19 cellular contexts compared by ENCODE assay signal in the genomic region with DNA sequence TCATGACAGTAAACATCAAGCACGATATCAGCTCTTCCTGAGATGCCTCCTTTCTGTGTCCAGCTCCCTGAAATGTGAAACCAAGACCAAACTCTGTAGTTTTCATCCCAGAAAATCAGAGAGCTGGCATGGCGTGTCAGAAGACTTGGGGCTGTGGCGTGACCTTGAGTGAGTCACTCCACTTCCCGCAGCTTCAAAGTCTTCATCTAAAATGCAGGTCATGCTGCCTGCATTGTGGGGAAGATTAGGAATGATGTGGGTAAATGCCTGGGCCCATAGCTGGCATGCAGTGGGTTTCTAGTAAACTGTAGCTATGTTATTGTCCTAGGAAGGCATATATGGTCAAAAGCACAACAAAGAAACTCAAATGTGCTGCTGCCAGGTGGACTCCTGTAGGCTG. TPM values are rescaled to one million over a fixed set of nuclear protein-coding genes. Genes with fewer than 3 reads are reported as not detected.
A peak's percentile ranks its signal among the peaks of the same experiment; 100 is the strongest.
DNase-seq lines count a peak whose midpoint lies in the region; ATAC-seq, FAIRE-seq and TF ChIP-seq lines count a peak whose summit lies in the region.
"Had no signal": no experiment of that assay in that cellular context is flagged by ENCODE, and none has a peak within 500 bp of the region (broad histone marks: within the 10 kb centered on the region; RNA-seq: fewer than 3 reads in every experiment).

No MANE protein-coding gene starts in this region.

- H3K9me3 ChIP-seq in Panc1 (ENCODE audit: control insufficient read depth, insufficient read depth, low read depth, low read length) (no peaks in the 10 kb centered on the region; the same call in 1 of the 2 replicates), endothelial cell of umbilical vein (replicated peaks; ENCODE audit: control insufficient read depth, insufficient read depth, low read length) (no peaks in the 10 kb centered on the region), tibial nerve (peaks cover 0 to 3% (median 0%) of the 10 kb centered on the region in 4 donors), Caco-2 (no peaks in the 10 kb centered on the region)

- H3K4me1 ChIP-seq in Panc1 (ENCODE audit: control insufficient read depth, insufficient read depth, low read length) = no peaks in the 10 kb centered on the region
- H3K4me1 ChIP-seq in endothelial cell of umbilical vein (ENCODE audit: control insufficient read depth, extremely low read depth, insufficient read depth, low read length) = peaks cover 22% of the 10 kb centered on the region
- H3K4me1 ChIP-seq in tibial nerve = no peaks in the 10 kb centered on the region
- H3K4me1 ChIP-seq in Caco-2 = no peaks in the 10 kb centered on the region
- H3K4me1 ChIP-seq: spleen, transverse colon had no signal

- H3K36me3 ChIP-seq in Panc1 (ENCODE audit: control insufficient read depth, insufficient read depth, low read length) (no peaks in the 10 kb centered on the region), endothelial cell of umbilical vein (ENCODE audit: control insufficient read depth in 2 of 2, extremely low read depth in 1 of 2, insufficient read depth in 2 of 2, low read length in 2 of 2) (no peaks in the 10 kb centered on the region), tibial nerve (peaks cover 0 to 56% (median 0%) of the 10 kb centered on the region in 3 donors), Caco-2 (ENCODE audit: control insufficient read depth, insufficient read depth, low read length) (no peaks in the 10 kb centered on the region)

- POLR2A ChIA-PET in Panc1 (lab: Charles Lee) = no interaction called here
- POLR2A ChIA-PET in endothelial cell of umbilical vein (lab: Charles Lee) = interaction anchor here (0.6 to 1.4 kb wide), 2 partner anchors 14 to 248 kb away, joined by 4 read pairs; no protein-coding TSS in a partner anchor
- POLR2A ChIA-PET in Caco-2 (lab: Charles Lee) = no interaction called here

- no peak for TF ChIP-seq CTCF in Panc1 (IDR thresholded peaks at IDR 0.05)
- TF ChIP-seq CTCF in endothelial cell of umbilical vein (IDR thresholded peaks at IDR 0.05; ENCODE audit: extremely low read depth in 1 of 2, insufficient read depth in 1 of 2, low read depth in 1 of 2, low read length in 2 of 2) = no peak
- TF ChIP-seq CTCF in tibial nerve (IDR thresholded peaks at IDR 0.05) = no peak
- no peak for TF ChIP-seq CTCF in Caco-2 (IDR thresholded peaks at IDR 0.05; ENCODE audit: insufficient read depth in 1 of 2, low read depth in 1 of 2, low read length in 1 of 2, severe bottlenecking in 1 of 2, unreplicated experiment in 1 of 2)

- no peak overlapping the region for H3K27ac Mint-ChIP-seq in Caco-2 (ENCODE audit: unreplicated experiment)
- H3K27ac Mint-ChIP-seq: activated naive CD8-positive, alpha-beta T cell treated with anti-CD3 and anti-CD28 coated beads for 36 hours; dendritic cell treated with granulocyte-macrophage colony-stimulating factor and Interleukin-4, amounts not matched to agents 40 ng/mL and 50 ng/mL, for 4 days; nephron progenitor cell had no signal

- DNase-seq in GM04503 (ENCODE audit: low read depth) (peak; percentile 21), Panc1 (ENCODE audit: low read depth, low spot score) (no peak), endothelial cell of umbilical vein (ENCODE audit: low read depth, low spot score) (peak; percentile 60), renal cortical epithelial cell (ENCODE audit: low read depth) (peak; percentile 94), tibial nerve (ENCODE audit: low spot score in 2 of 2) (no peak), Caco-2 (no peak)
- DNase-seq: activated CD8-positive, alpha-beta memory T cell treated with anti-CD3 and anti-CD28 coated beads, Interleukin-2, amount 50 U/mL, for 4 hours; activated naive CD8-positive, alpha-beta T cell treated with anti-CD3 and anti-CD28 coated beads for 36 hours; NCI-H187; NCI-H748 treated with DMSO at 0.1 percent for 48 hours; nephron progenitor cell; SHP77; spleen; transverse colon had no signal

- no peak for TF ChIP-seq EP300 in tibial nerve (IDR thresholded peaks at IDR 0.05)

- H3K9me1 ChIP-seq in endothelial cell of umbilical vein (replicated peaks; ENCODE audit: control insufficient read depth, extremely low read depth, insufficient read depth, low read length) = no peaks in the 10 kb centered on the region

- in situ Hi-C loops in Panc1 (cut with HindIII; ENCODE audit: low pct_unique_long_range_greater_than_20kb, low sequenced_read_pairs) = no loop called here

- 84 to 91% methylated on average over 4 of the region's 4 CpGs for WGBS in tibial nerve, 2 donors

- no peaks in the 10 kb centered on the region for H4K20me1 ChIP-seq in endothelial cell of umbilical vein (replicated peaks; ENCODE audit: control insufficient read depth, extremely low read depth, insufficient read depth, low read length)

- TF ChIP-seq POLR2A in endothelial cell of umbilical vein (IDR thresholded peaks at IDR 0.05; ENCODE audit: low read depth, low read length) (no peak), tibial nerve (IDR thresholded peaks at IDR 0.05) (no peak)

- H3K4me3 ChIP-seq in Panc1 (ENCODE audit: low read depth in 2 of 2, low read length in 2 of 2) (no peak overlapping the region), endothelial cell of umbilical vein (replicated peaks in 1 of 3; ENCODE audit: insufficient read depth in 1 of 3, low read depth in 1 of 3, low read length in 3 of 3) (no peak overlapping the region), tibial nerve (no peak overlapping the region), Caco-2 (ENCODE audit: low read depth, low read length) (no peak overlapping the region)
- H3K4me3 ChIP-seq: spleen, transverse colon had no signal

- peak overlapping the region; percentile 11 for H3K9ac ChIP-seq in endothelial cell of umbilical vein (replicated peaks; ENCODE audit: extremely low read depth, insufficient read depth, low read length)

- H2AFZ ChIP-seq in endothelial cell of umbilical vein (ENCODE audit: low read depth, low read length) = peak overlapping the region; percentile 16

- H3K9me3 Mint-ChIP-seq in Caco-2 (ENCODE audit: unreplicated experiment) = no peaks in the 10 kb centered on the region

- dilution Hi-C loops in endothelial cell of umbilical vein (cut with MboI; ENCODE audit: extremely low pct_ligation_motif_present, low sequenced_read_pairs) = no loop called here

- intact Hi-C loops in Panc1 (cut with micrococcal nuclease; ENCODE audit: unreplicated experiment) (no loop called here), endothelial cell of umbilical vein (cut with micrococcal nuclease) (loop anchor here (1.0 to 2.0 kb wide), 2 partner anchors 12 to 34 kb away; no protein-coding TSS in a partner anchor), Caco-2 (cut with micrococcal nuclease; ENCODE audit: unreplicated experiment) (no loop called here)

- H3K79me2 ChIP-seq in endothelial cell of umbilical vein (ENCODE audit: control insufficient read depth, insufficient read depth, low read length) = no peaks in the 10 kb centered on the region

- no peak overlapping the region for H3K4me3 Mint-ChIP-seq in Caco-2 (ENCODE audit: unreplicated experiment)
- H3K4me3 Mint-ChIP-seq: activated naive CD8-positive, alpha-beta T cell treated with anti-CD3 and anti-CD28 coated beads for 36 hours; dendritic cell treated with granulocyte-macrophage colony-stimulating factor and Interleukin-4, amounts not matched to agents 40 ng/mL and 50 ng/mL, for 4 days; nephron progenitor cell had no signal

- H3K4me1 Mint-ChIP-seq in Caco-2 (ENCODE audit: low read depth, unreplicated experiment) = peaks cover 4% of the 10 kb centered on the region
- H3K4me1 Mint-ChIP-seq: activated naive CD8-positive, alpha-beta T cell treated with anti-CD3 and anti-CD28 coated beads for 36 hours; nephron progenitor cell had no signal

- CTCF ChIA-PET in Panc1 (lab: Charles Lee) = interaction anchor here (0.6 to 2.0 kb wide), 4 partner anchors 14 to 107 kb away, joined by 3 to 9 read pairs (median 7); no protein-coding TSS in a partner anchor
- CTCF ChIA-PET in endothelial cell of umbilical vein (lab: Charles Lee) = interaction anchor here (1.0 to 9.0 kb wide), 12 partner anchors 9 to 168 kb away, joined by 3 to 177 read pairs (median 8); partner anchors contain the start of gene OAS1
- CTCF ChIA-PET in Caco-2 (lab: Charles Lee) = interaction anchor here (1.4 kb wide), 1 partner anchor 14 kb away, joined by 8 read pairs; no protein-coding TSS in a partner anchor

- peaks cover 12% of the 10 kb centered on the region for H3K27me3 Mint-ChIP-seq in Caco-2 (ENCODE audit: insufficient read depth, unreplicated experiment)
- H3K27me3 Mint-ChIP-seq: activated naive CD8-positive, alpha-beta T cell treated with anti-CD3 and anti-CD28 coated beads for 36 hours; dendritic cell treated with granulocyte-macrophage colony-stimulating factor and Interleukin-4, amounts not matched to agents 40 ng/mL and 50 ng/mL, for 4 days had no signal

- no peaks in the 10 kb centered on the region for H3K36me3 Mint-ChIP-seq in Caco-2 (ENCODE audit: insufficient read depth, unreplicated experiment)

- H3K27ac ChIP-seq in Panc1 (ENCODE audit: low read length) (no peak overlapping the region), endothelial cell of umbilical vein (ENCODE audit: insufficient read depth, low read depth, low read length) (peak overlapping the region; percentile 26), tibial nerve (no peak overlapping the region)
- H3K27ac ChIP-seq: spleen, transverse colon had no signal

- peak; percentile 94 for FAIRE-seq in endothelial cell of umbilical vein (lab: Jason Lieb, UNC)
- FAIRE-seq: GM18507 had no signal

- H3K27me3 ChIP-seq in Panc1 (ENCODE audit: control insufficient read depth, insufficient read depth, low read length) (peaks cover 33% of the 10 kb centered on the region), endothelial cell of umbilical vein (ENCODE audit: control insufficient read depth in 2 of 2, insufficient read depth in 2 of 2, low read length in 2 of 2) (no peaks in the 10 kb centered on the region), tibial nerve (no peaks in the 10 kb centered on the region), Caco-2 (replicated peaks; ENCODE audit: control insufficient read depth, insufficient read depth, low read length) (no peaks in the 10 kb centered on the region; the same call in 1 of the 2 replicates)
- H3K27me3 ChIP-seq: spleen, transverse colon had no signal

- no TSS peak for BruUV-seq in Panc1 (replicated peaks; lab: Mats Ljungman, UMichigan)
- BruUV-seq in endothelial cell of umbilical vein (replicated peaks; lab: Mats Ljungman, UMichigan) = no TSS peak
- BruUV-seq in Caco-2 (replicated peaks; lab: Mats Ljungman, UMichigan) = no TSS peak

- ATAC-seq in Panc1 (peak; percentile 42; the same call in 1 of the 2 replicates), HG02970 (IDR thresholded peaks at IDR 0.05; ENCODE audit: low FRiP score, unreplicated experiment) (no peak), HG03565 (IDR thresholded peaks at IDR 0.05; ENCODE audit: unreplicated experiment) (no peak)
- ATAC-seq: left lobe of liver had no signal

- peak overlapping the region; percentile 1 for H3K4me2 ChIP-seq in endothelial cell of umbilical vein (ENCODE audit: insufficient read depth, low read length)

RNA-seq across cellular contexts. Expression of gene OAS2, which starts 28.8 kb away (rescaled TPM):
- total RNA-seq in Panc1 (2021; ENCODE audit: unreplicated experiment) (2.7 TPM), endothelial cell of umbilical vein (2.4 and 3.1 TPM in 2 replicates), renal cortical epithelial cell (0.30 and 3.8 TPM in 2 replicates), tibial nerve (10 to 100 TPM in 1 of 4 donors, 1 to 10 TPM in 3; 3.1 to 28.4 (median 6.3) TPM), Caco-2 (2022) (0.25 TPM in 1 of 2 replicates, not detected in the other)
- 0.73 TPM for polyA plus RNA-seq in Panc1 (2012; ENCODE audit: insufficient read length)
- polyA plus RNA-seq in endothelial cell of umbilical vein = 1.3 and 1.7 TPM in 2 replicates
- polyA plus RNA-seq in endothelial cell of umbilical vein (2011; cell fraction: cytosol; rRNA removed) = 1.5 and 1.6 TPM in 2 replicates
- polyA plus RNA-seq in endothelial cell of umbilical vein (2011; cell fraction: nucleus; rRNA removed) = 1.0 and 1.4 TPM in 2 replicates
- 5.5 and 6.4 TPM in 2 replicates for polyA plus RNA-seq in endothelial cell of umbilical vein (2012)
- polyA minus RNA-seq in endothelial cell of umbilical vein = 4.2 and 5.3 TPM in 2 replicates
- polyA minus RNA-seq in endothelial cell of umbilical vein (2011; cell fraction: cytosol; rRNA and poly(A)+ RNA removed) = not detected
- polyA minus RNA-seq in endothelial cell of umbilical vein (2011; cell fraction: nucleus; rRNA and poly(A)+ RNA removed) = 1.9 and 2.5 TPM in 2 replicates

RNA-seq across cellular contexts. Expression of gene DTX1, which starts 49.4 kb away (rescaled TPM):
- 0.44 TPM for total RNA-seq in Panc1 (2021; ENCODE audit: unreplicated experiment)
- 1.4 TPM for polyA plus RNA-seq in Panc1 (2012; ENCODE audit: insufficient read length)
- total RNA-seq in endothelial cell of umbilical vein = 0.14 and 0.22 TPM in 2 replicates
- polyA plus RNA-seq in endothelial cell of umbilical vein = 0.06 and 0.11 TPM in 2 replicates
- polyA plus RNA-seq in endothelial cell of umbilical vein (2011; cell fraction: cytosol; rRNA removed) = 0.04 and 0.08 TPM in 2 replicates
- polyA plus RNA-seq in endothelial cell of umbilical vein (2011; cell fraction: nucleus; rRNA removed) = 0.04 and 0.10 TPM in 2 replicates
- 0.08 and 0.42 TPM in 2 replicates for polyA plus RNA-seq in endothelial cell of umbilical vein (2012)
- polyA minus RNA-seq in endothelial cell of umbilical vein = 0.19 TPM in 1 of 2 replicates, not detected in the other
- polyA minus RNA-seq in endothelial cell of umbilical vein (2011; cell fraction: cytosol; rRNA and poly(A)+ RNA removed) = not detected
- polyA minus RNA-seq in endothelial cell of umbilical vein (2011; cell fraction: nucleus; rRNA and poly(A)+ RNA removed) = 0.48 TPM in 1 of 2 replicates, not detected in the other
- total RNA-seq in renal cortical epithelial cell = 0.35 TPM in 1 of 2 replicates, not detected in the other
- total RNA-seq in tibial nerve = 10 to 100 TPM; 17.3 to 38.1 (median 25.4) TPM
- total RNA-seq in Caco-2 (2022) = not detected in 2 replicates

Comparison
In these comparisons a context has a peak if more than half of its experiments do, and no peak if none do; other contexts are left out.
1. DNase-seq: peak in GM04503 (single experiment), endothelial cell of umbilical vein (single experiment) and renal cortical epithelial cell (single experiment); none in Panc1 (single experiment), tibial nerve (0 of 2) and Caco-2 (0 of 2).
2. RNA of gene DTX1, which starts 49.4 kb away (total RNA-seq): 17.3 to 38.1 TPM in tibial nerve; 0.44 TPM in Panc1 (single experiment), 0.35 TPM in renal cortical epithelial cell, 0.14 to 0.22 TPM in endothelial cell of umbilical vein and not detected in Caco-2; every median in the first group is over 10 times any median in the second.